Comparison of ENCODE assay signal across 12 cellular contexts in genomic region chr5:119074419-119074818, GRCh38. TPM values are rescaled to one million over a fixed set of nuclear protein-coding genes. Genes with fewer than 3 reads are reported as not detected.
DNase-seq lines count a peak whose midpoint lies in the region; ATAC-seq and TF ChIP-seq lines count a peak whose summit lies in the region.
"Had no signal": no experiment of that assay in that cellular context is flagged by ENCODE, and none has a peak within 500 bp of the region (broad histone marks: within the 10 kb centered on the region; RNA-seq: fewer than 3 reads in every experiment).

No MANE protein-coding gene starts in this region.

- peaks cover 0 to 2% (median 0%) of the 10 kb centered on the region in 5 donors for H3K27me3 Mint-ChIP-seq in naive thymus-derived CD8-positive, alpha-beta T cell
- H3K27me3 Mint-ChIP-seq: central memory CD8-positive, alpha-beta T cell had no signal

- peaks cover 76% of the 10 kb centered on the region for H3K79me2 ChIP-seq in PC-3 (ENCODE audit: low read length)

- H3F3A ChIP-seq in PC-3 (ENCODE audit: low read length, unreplicated experiment) = no peaks in the 10 kb centered on the region

- H3K36me3 ChIP-seq in right lobe of liver = no peaks in the 10 kb centered on the region
- H3K36me3 ChIP-seq in PC-3 (ENCODE audit: low read depth, low read length) = no peaks in the 10 kb centered on the region
- H3K36me3 ChIP-seq: uterus had no signal

- H3K27ac ChIP-seq in right lobe of liver = no peak overlapping the region
- H3K27ac ChIP-seq in PC-3 (ENCODE audit: low read length) = no peak overlapping the region
- no peak overlapping the region for H3K27ac ChIP-seq in substantia nigra (ENCODE audit: low read depth, low read length, poor library complexity, severe bottlenecking)

- WGBS in right lobe of liver (ENCODE audit: insufficient coverage, low coverage, low lambda C conversion rate, missing lambda C conversion rate) = 70% methylated on average over 3 of the region's 3 CpGs

- H4K20me1 ChIP-seq in PC-3 (ENCODE audit: low read length) = no peaks in the 10 kb centered on the region

- CTCF ChIA-PET in PC-3 (lab: Charles Lee) = no interaction called here

- no peaks in the 10 kb centered on the region for H3K27me3 ChIP-seq in right lobe of liver
- H3K27me3 ChIP-seq in PC-3 (ENCODE audit: low read length) = no peaks in the 10 kb centered on the region
- H3K27me3 ChIP-seq: uterus had no signal

- DNase-seq in NOMO-1 treated with DMSO at 0.1 percent for 48 hours (lab: John Stamatoyannopoulos, UW; ENCODE audit: unreplicated experiment) (peak; percentile 62), NOMO-1 treated with dmso at 0.1 percent for 144 hours (lab: John Stamatoyannopoulos, UW; ENCODE audit: unreplicated experiment) (no peak), MV-4-11 (lab: John Stamatoyannopoulos, UW) (peak; percentile 67), right lobe of liver (no peak), PC-3 (no peak), substantia nigra (lab: John Stamatoyannopoulos, UW) (no peak)
- DNase-seq in naive thymus-derived CD8-positive, alpha-beta T cell = no peak
- DNase-seq: 8988T, NCI-H1694 treated with DMSO at 0.1 percent for 48 hours, uterus had no signal

- peaks cover 24 to 75% (median 52%) of the 10 kb centered on the region in 4 donors for H3K4me1 Mint-ChIP-seq in naive thymus-derived CD8-positive, alpha-beta T cell

- POLR2A ChIA-PET in naive thymus-derived CD8-positive, alpha-beta T cell (lab: Charles Lee) = no interaction called here
- POLR2A ChIA-PET in PC-3 (lab: Charles Lee; ENCODE audit: unreplicated experiment) = no interaction called here

- H3K4me3 ChIP-seq in right lobe of liver = no peak overlapping the region
- no peak overlapping the region for H3K4me3 ChIP-seq in PC-3 (ENCODE audit: low read length)
- H3K4me3 ChIP-seq: uterus had no signal

- intact Hi-C loops in right lobe of liver (cut with DNase I) (no loop called here), PC-3 (cut with micrococcal nuclease) (loop anchor here (5.0 kb wide), 1 partner anchor 52 kb away; no protein-coding TSS in a partner anchor)

- H3K9me3 Mint-ChIP-seq in naive thymus-derived CD8-positive, alpha-beta T cell = peaks cover 0 to 3% (median 0%) of the 10 kb centered on the region in 9 donors
- H3K9me3 Mint-ChIP-seq: central memory CD8-positive, alpha-beta T cell had no signal

- no peak overlapping the region for H3K4me2 ChIP-seq in PC-3 (ENCODE audit: low read length)

- no peak for TF ChIP-seq CTCF in right lobe of liver (IDR thresholded peaks at IDR 0.05)
- TF ChIP-seq CTCF in PC-3 (conservative IDR thresholded peaks at IDR 0.05; ENCODE audit: low read depth, low read length) = no peak

- H3K27ac Mint-ChIP-seq in naive thymus-derived CD8-positive, alpha-beta T cell = peak overlapping the region in 4 of 10 donors; percentile 4 to 79 (median 74)

- H3K9ac ChIP-seq in PC-3 (ENCODE audit: low read length) = no peak overlapping the region

- no peaks in the 10 kb centered on the region for H3K9me3 ChIP-seq in right lobe of liver
- H3K9me3 ChIP-seq in PC-3 (ENCODE audit: low read length) = no peaks in the 10 kb centered on the region
- H3K9me3 ChIP-seq: uterus had no signal

- H2AFZ ChIP-seq in PC-3 (ENCODE audit: low read length) = no peak overlapping the region

- H3K4me1 ChIP-seq in right lobe of liver (peaks cover 0 to 16% (median 4%) of the 10 kb centered on the region in 4 donors), PC-3 (ENCODE audit: insufficient read depth, low read length) (peaks cover 11% of the 10 kb centered on the region)

- H3K36me3 Mint-ChIP-seq in naive thymus-derived CD8-positive, alpha-beta T cell = peaks cover 0 to 13% (median 0%) of the 10 kb centered on the region in 3 donors

- H3K9me2 ChIP-seq in PC-3 (replicated peaks; ENCODE audit: low read length) = no peaks in the 10 kb centered on the region

- TF ChIP-seq POLR2A in right lobe of liver (IDR thresholded peaks at IDR 0.05) = no peak

- H3K4me3 Mint-ChIP-seq in naive thymus-derived CD8-positive, alpha-beta T cell = peak overlapping the region in 7 of 10 donors; percentile 3 to 72 (median 29)
- H3K4me3 Mint-ChIP-seq: central memory CD8-positive, alpha-beta T cell had no signal

- no TSS peak for BruUV-seq in PC-3 (replicated peaks; lab: Mats Ljungman, UMichigan)

- ATAC-seq in HG02759 (IDR thresholded peaks at IDR 0.05; ENCODE audit: unreplicated experiment) (peak; percentile 34), right lobe of liver (no peak), PC-3 (no peak)
- ATAC-seq in naive thymus-derived CD8-positive, alpha-beta T cell = no peak

RNA-seq across cellular contexts. Expression of gene DMXL1, which starts 3.5 kb away (rescaled TPM):
- 10 to 100 TPM; 39.8 to 43.3 TPM for total RNA-seq in naive thymus-derived CD8-positive, alpha-beta T cell
- polyA plus RNA-seq in naive thymus-derived CD8-positive, alpha-beta T cell = 10 to 100 TPM; 15.0 to 19.9 (median 18.4) TPM
- 10 to 100 TPM; 19.1 to 25.6 (median 22.9) TPM for total RNA-seq in right lobe of liver
- 16.0 and 20.6 TPM in 2 replicates for total RNA-seq in PC-3 (2014; rRNA removed)

Comparison
In these comparisons a context has a peak if more than half of its experiments do, and no peak if none do; other contexts are left out.
1. DNase-seq: peak in NOMO-1 treated with DMSO at 0.1 percent for 48 hours (single experiment) and MV-4-11 (single experiment); none in NOMO-1 treated with dmso at 0.1 percent for 144 hours (single experiment), naive thymus-derived CD8-positive, alpha-beta T cell (0 of 10), right lobe of liver (0 of 3), PC-3 (single experiment) and substantia nigra (0 of 49).